ENCODE assay signal across 18 cellular contexts in genomic region chr9:114204265-114204664, GRCh38.
"Had no signal": no experiment of that assay in that cellular context is flagged by ENCODE, and none has a peak within 500 bp of the region (broad histone marks: within the 10 kb centered on the region; RNA-seq: fewer than 3 reads in every experiment).

No MANE protein-coding gene starts in this region.

- H3K4me3 Mint-ChIP-seq: naive thymus-derived CD8-positive, alpha-beta T cell; nephron; neural progenitor cell; stimulated activated memory B cell treated with anti-CD40 and anti-IgM and Interleukin-4, amounts not matched to agents 10 μg/mL and 1 μg/mL and 100 μg/mL, for 72 hours; stimulated activated naive CD8-positive, alpha-beta T cell treated with anti-CD3 and anti-CD28 coated beads, Interleukin-15, amount 100 ng/mL, for 72 hours had no signal

- H3K4me1 ChIP-seq: parathyroid adenoma, right lobe of liver had no signal

- H3K36me3 ChIP-seq: neural progenitor cell, neutrophil, right lobe of liver, transverse colon, upper lobe of left lung had no signal

- H3K4me1 Mint-ChIP-seq: naive thymus-derived CD8-positive, alpha-beta T cell; stimulated activated memory B cell treated with anti-CD40 and anti-IgM and Interleukin-4, amounts not matched to agents 10 μg/mL and 1 μg/mL and 100 μg/mL, for 72 hours; stimulated activated naive CD8-positive, alpha-beta T cell treated with anti-CD3 and anti-CD28 coated beads, Interleukin-15, amount 100 ng/mL, for 72 hours had no signal

- H3K9me3 Mint-ChIP-seq: naive thymus-derived CD8-positive, alpha-beta T cell; nephron; neural progenitor cell; stimulated activated memory B cell treated with anti-CD40 and anti-IgM and Interleukin-4, amounts not matched to agents 10 μg/mL and 1 μg/mL and 100 μg/mL, for 72 hours; stimulated activated naive CD8-positive, alpha-beta T cell treated with anti-CD3 and anti-CD28 coated beads, Interleukin-15, amount 100 ng/mL, for 72 hours had no signal

- H2AFZ ChIP-seq: hepatocyte, neural progenitor cell, parathyroid adenoma had no signal

- H3K27me3 ChIP-seq: heart right ventricle, hepatocyte, neural progenitor cell, neutrophil, right lobe of liver, transverse colon, upper lobe of left lung had no signal

- H3K9ac ChIP-seq: neural progenitor cell, parathyroid adenoma had no signal

- H3K9me3 ChIP-seq: heart right ventricle, neutrophil, psoas muscle, right lobe of liver, transverse colon, upper lobe of left lung had no signal

- H3K27ac ChIP-seq: hepatocyte, neural progenitor cell, neutrophil, parathyroid adenoma, right lobe of liver, transverse colon, upper lobe of left lung had no signal

- H3K79me2 ChIP-seq: hepatocyte, parathyroid adenoma had no signal

- H3K27me3 Mint-ChIP-seq: stimulated activated naive CD8-positive, alpha-beta T cell treated with anti-CD3 and anti-CD28 coated beads, Interleukin-15, amount 100 ng/mL, for 72 hours had no signal

- H3K4me3 ChIP-seq: heart right ventricle, hepatocyte, lung, neural progenitor cell, psoas muscle, right lobe of liver, transverse colon, upper lobe of left lung had no signal

- DNase-seq: heart right ventricle; midbrain; naive thymus-derived CD8-positive, alpha-beta T cell; occipital lobe; right lobe of liver; stimulated activated CD4-positive, alpha-beta T cell treated with anti-CD3 and anti-CD28 coated beads, Interleukin-4, amount 100 ng/mL, for 24 hours; stimulated activated naive CD4-positive, alpha-beta T cell treated with Interleukin-2 at 50 U/mL for 16 hours; stimulated activated naive CD8-positive, alpha-beta T cell treated with anti-CD3 and anti-CD28 coated beads, Interleukin-15, amount 100 ng/mL, for 72 hours; transverse colon; upper lobe of left lung had no signal

- ATAC-seq: naive thymus-derived CD8-positive, alpha-beta T cell; stimulated activated naive CD8-positive, alpha-beta T cell treated with anti-CD3 and anti-CD28 coated beads, Interleukin-15, amount 100 ng/mL, for 72 hours had no signal

- H3K27ac Mint-ChIP-seq: naive thymus-derived CD8-positive, alpha-beta T cell; stimulated activated memory B cell treated with anti-CD40 and anti-IgM and Interleukin-4, amounts not matched to agents 10 μg/mL and 1 μg/mL and 100 μg/mL, for 72 hours; stimulated activated naive CD8-positive, alpha-beta T cell treated with anti-CD3 and anti-CD28 coated beads, Interleukin-15, amount 100 ng/mL, for 72 hours had no signal

- H3K36me3 Mint-ChIP-seq: naive thymus-derived CD8-positive, alpha-beta T cell; stimulated activated memory B cell treated with anti-CD40 and anti-IgM and Interleukin-4, amounts not matched to agents 10 μg/mL and 1 μg/mL and 100 μg/mL, for 72 hours had no signal

- H3K4me2 ChIP-seq: hepatocyte, neural progenitor cell had no signal
